17 cellular contexts compared by ENCODE assay signal in the genomic region with DNA sequence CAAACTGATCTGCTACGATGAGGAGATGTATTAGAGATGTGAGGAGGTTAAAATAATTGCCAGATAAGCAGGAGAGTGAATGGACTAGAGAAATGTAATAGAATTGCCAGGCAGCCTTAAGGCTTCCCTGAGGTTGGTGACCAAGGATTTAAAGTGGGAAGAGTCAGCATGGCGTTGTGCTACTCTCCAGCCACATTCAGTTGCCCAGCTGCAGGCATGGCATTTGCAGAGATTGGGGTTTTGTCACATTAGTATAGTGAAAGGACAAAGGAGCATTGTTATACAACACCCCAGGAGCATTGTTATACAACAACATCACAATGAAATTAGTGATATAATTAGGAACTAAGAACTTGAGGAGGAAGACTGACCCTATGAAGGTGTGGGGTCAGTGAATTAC. TPM values are rescaled to one million over a fixed set of nuclear protein-coding genes. Genes with fewer than 3 reads are reported as not detected.
A peak's percentile ranks its signal among the peaks of the same experiment; 100 is the strongest.
DNase-seq lines count a peak whose midpoint lies in the region; ATAC-seq, FAIRE-seq and TF ChIP-seq lines count a peak whose summit lies in the region.
"Had no signal": no experiment of that assay in that cellular context is flagged by ENCODE, and none has a peak within 500 bp of the region (broad histone marks: within the 10 kb centered on the region; RNA-seq: fewer than 3 reads in every experiment).

No MANE protein-coding gene starts in this region.

- peak overlapping the region; percentile 88 to 96 (median 95) for H3K27ac Mint-ChIP-seq in CD14-positive monocyte
- H3K27ac Mint-ChIP-seq: B cell had no signal

- peaks cover 19% of the 10 kb centered on the region for H3K4me1 ChIP-seq in RWPE2 (ENCODE audit: insufficient read depth, poor library complexity, severe bottlenecking)
- H3K4me1 ChIP-seq in ectodermal cell (ENCODE audit: control insufficient read depth, insufficient read depth, low read length): peaks cover 21% of the 10 kb centered on the region
- H3K4me1 ChIP-seq in neutrophil (ENCODE audit: control insufficient read depth in 1 of 2, insufficient read depth in 1 of 2, low read depth in 1 of 2, low read length in 1 of 2): peaks cover 75 to 82% of the 10 kb centered on the region in 2 experiments

- no peak for FAIRE-seq in GM12891 (lab: Jason Lieb, UNC)

- H3K36me3 ChIP-seq in RWPE2 (ENCODE audit: low read depth): peaks cover 84% of the 10 kb centered on the region
- peaks cover 4% of the 10 kb centered on the region for H3K36me3 ChIP-seq in ectodermal cell (ENCODE audit: control insufficient read depth, insufficient read depth, low read length)
- H3K36me3 ChIP-seq in neutrophil: no peaks in the 10 kb centered on the region

- DNase-seq in CD14-positive monocyte (ENCODE audit: low spot score) (no peak), RWPE2 (ENCODE audit: low spot score) (no peak), NCI-H1694 treated with DMSO at 0.1 percent for 48 hours (lab: John Stamatoyannopoulos, UW) (no peak), NCI-H1105 (lab: John Stamatoyannopoulos, UW) (no peak), GM12891 (ENCODE audit: insufficient read length, low spot score) (no peak)
- DNase-seq: DMS79 treated with DMSO at 0.1 percent for 48 hours; mammary epithelial cell; NCI-H2029 treated with DMSO at 0.1 percent for 48 hours; NCI-H82; stimulated activated CD4-positive, alpha-beta T cell treated with anti-CD3 and anti-CD28 coated beads, Interleukin-12 subunit alpha, Interleukin-12 subunit beta, amount 100 ng/mL, for 4 hours had no signal

- intact Hi-C loops in CD14-positive monocyte (cut with micrococcal nuclease): no loop called here

- ATAC-seq in RWPE2 (ENCODE audit: low read depth) (peak; percentile 20; the same call in 1 of the 3 replicates), HG02852 (IDR thresholded peaks at IDR 0.05; ENCODE audit: unreplicated experiment) (no peak)

- TF ChIP-seq CTCF in CD14-positive monocyte (IDR thresholded peaks at IDR 0.05) (no peak), RWPE2 (IDR thresholded peaks at IDR 0.05; ENCODE audit: poor library complexity, severe bottlenecking) (no peak), neutrophil (IDR thresholded peaks at IDR 0.05) (no peak)

- H3K27me3 Mint-ChIP-seq in CD14-positive monocyte (ENCODE audit: low read depth in 3 of 3): no peaks in the 10 kb centered on the region
- H3K27me3 Mint-ChIP-seq: activated CD4-positive, alpha-beta T cell treated with anti-CD3 and anti-CD28 coated beads for 36 hours; B cell had no signal

- no peak overlapping the region for H3K4me3 Mint-ChIP-seq in CD14-positive monocyte
- H3K4me3 Mint-ChIP-seq: activated CD4-positive, alpha-beta T cell treated with anti-CD3 and anti-CD28 coated beads for 36 hours; B cell; T-helper 2 cell treated with Interferon-gamma antibody and Interleukin-4, amounts not matched to agents 5 μg/mL and 100 μg/mL, for 36 hours had no signal

- WGBS in ectodermal cell, 2 experiments: 50 to 52% methylated on average over 2 of the region's 2 CpGs

- H3K27me3 ChIP-seq in RWPE2 (ENCODE audit: insufficient read depth, poor library complexity, severe bottlenecking): no peaks in the 10 kb centered on the region
- no peaks in the 10 kb centered on the region for H3K27me3 ChIP-seq in ectodermal cell (ENCODE audit: control insufficient read depth, insufficient read depth, low read length, poor library complexity, severe bottlenecking)
- no peaks in the 10 kb centered on the region for H3K27me3 ChIP-seq in neutrophil

- H3K36me3 Mint-ChIP-seq in CD14-positive monocyte: peaks cover 20 to 45% of the 10 kb centered on the region in 2 donors

- no peak for TF ChIP-seq POLR2A in GM12891 (IDR thresholded peaks at IDR 0.05; ENCODE audit: low read depth, low read length)

- H3K27ac ChIP-seq in RWPE2 (ENCODE audit: poor library complexity, severe bottlenecking) (no peak overlapping the region), ectodermal cell (ENCODE audit: insufficient read depth, low read depth, low read length, poor library complexity, severe bottlenecking) (peak overlapping the region; percentile 69), neutrophil (peak overlapping the region; percentile 90)
- H3K27ac ChIP-seq: parathyroid adenoma had no signal

- H3K9me3 ChIP-seq in RWPE2 (ENCODE audit: severe bottlenecking): no peaks in the 10 kb centered on the region
- H3K9me3 ChIP-seq in ectodermal cell (ENCODE audit: control insufficient read depth, low read length): no peaks in the 10 kb centered on the region
- no peaks in the 10 kb centered on the region for H3K9me3 ChIP-seq in neutrophil

- no peaks in the 10 kb centered on the region for H3K9me3 Mint-ChIP-seq in CD14-positive monocyte
- H3K9me3 Mint-ChIP-seq: T-helper 2 cell treated with Interferon-gamma antibody and Interleukin-4, amounts not matched to agents 5 μg/mL and 100 μg/mL, for 36 hours had no signal

- peaks cover 50% of the 10 kb centered on the region for H3K4me1 Mint-ChIP-seq in CD14-positive monocyte

- H3K4me3 ChIP-seq in RWPE2 (ENCODE audit: severe bottlenecking) (no peak overlapping the region), ectodermal cell (ENCODE audit: insufficient read depth, low read depth, low read length) (no peak overlapping the region), neutrophil (ENCODE audit: low read depth in 1 of 2, low read length in 1 of 2) (no peak overlapping the region)

TF ChIP-seq in GM12891, 5 proteins besides CTCF, POLR2A, EP300 and RAD21:
- TF ChIP-seq POLR2AphosphoS5 (IDR thresholded peaks at IDR 0.05; ENCODE audit: low read depth, low read length): no peak
- no peak for TF ChIP-seq PAX5 (IDR thresholded peaks at IDR 0.05; ENCODE audit: insufficient read depth, low read length, severe bottlenecking)
- no peak for TF ChIP-seq POU2F2 (IDR thresholded peaks at IDR 0.05; ENCODE audit: low read depth, low read length)
- TF ChIP-seq SPI1 (IDR thresholded peaks at IDR 0.05; ENCODE audit: low read depth, low read length): no peak

RNA-seq across cellular contexts. Expression of a gene that starts 31.7 kb away (rescaled TPM):
- polyA plus RNA-seq in CD14-positive monocyte: 10 to 100 TPM; 29.3 to 44.7 TPM
- polyA plus RNA-seq in ectodermal cell (2013, experiment 1 of 4): 109 TPM
- 105 TPM for polyA plus RNA-seq in ectodermal cell (2013, experiment 2 of 4)
- polyA plus RNA-seq in ectodermal cell (2013, experiment 3 of 4): 80.0 TPM
- polyA plus RNA-seq in ectodermal cell (2013, experiment 4 of 4): 91.5 TPM
- polyA plus RNA-seq in GM12891 (2012; ENCODE audit: low read depth, missing spikeins): 37.0 TPM
